ENCODE assay signal across 1 cellular context in genomic region chr7:170551-171363, GRCh38.
TF ChIP-seq lines count a peak whose summit lies in the region.

No MANE protein-coding gene starts in this region.

TF ChIP-seq in H1, 55 proteins besides CTCF, POLR2A, EP300 and RAD21:
- no peak for TF ChIP-seq ASH2L (IDR thresholded peaks at IDR 0.05; ENCODE audit: low read length)
